In genomic region chr4:2962614-2963184, GRCh38 we compare ENCODE assay signal across 2 cellular contexts.
TF ChIP-seq lines count a peak whose summit lies in the region.

No MANE protein-coding gene starts in this region.

TF ChIP-seq in SK-N-SH treated with all-trans-retinoic acid at 6 μM for 48 hours, 23 proteins besides CTCF, POLR2A, EP300 and RAD21 (continued from another document):
- TF ChIP-seq, protein P1, sequence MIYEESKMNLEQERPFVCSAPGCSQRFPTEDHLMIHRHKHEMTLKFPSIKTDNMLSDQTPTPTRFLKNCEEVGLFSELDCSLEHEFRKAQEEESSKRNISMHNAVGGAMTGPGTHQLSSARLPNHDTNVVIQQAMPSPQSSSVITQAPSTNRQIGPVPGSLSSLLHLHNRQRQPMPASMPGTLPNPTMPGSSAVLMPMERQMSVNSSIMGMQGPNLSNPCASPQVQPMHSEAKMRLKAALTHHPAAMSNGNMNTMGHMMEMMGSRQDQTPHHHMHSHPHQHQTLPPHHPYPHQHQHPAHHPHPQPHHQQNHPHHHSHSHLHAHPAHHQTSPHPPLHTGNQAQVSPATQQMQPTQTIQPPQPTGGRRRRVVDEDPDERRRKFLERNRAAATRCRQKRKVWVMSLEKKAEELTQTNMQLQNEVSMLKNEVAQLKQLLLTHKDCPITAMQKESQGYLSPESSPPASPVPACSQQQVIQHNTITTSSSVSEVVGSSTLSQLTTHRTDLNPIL (CRISPR knock-in tag; IDR thresholded peaks at IDR 0.05; ENCODE audit: low read depth): no peak
- TF ChIP-seq ARNTL (CRISPR knock-in tag; IDR thresholded peaks at IDR 0.05; ENCODE audit: borderline replicate concordance, low read depth) (no peak), ZNF70 (CRISPR knock-in tag; IDR thresholded peaks at IDR 0.05) (no peak), ZNF8 (CRISPR knock-in tag; IDR thresholded peaks at IDR 0.05) (no peak), TOX (CRISPR knock-in tag; IDR thresholded peaks at IDR 0.05; ENCODE audit: borderline replicate concordance) (no peak)
TF ChIP-seq in SK-N-SH treated with all-trans-retinoic acid at 6 μM for 48 hours: peak in this region for 0.

TF ChIP-seq in H1, 55 proteins besides CTCF, POLR2A, EP300 and RAD21 (continued from another document):
- TF ChIP-seq, protein P2, sequence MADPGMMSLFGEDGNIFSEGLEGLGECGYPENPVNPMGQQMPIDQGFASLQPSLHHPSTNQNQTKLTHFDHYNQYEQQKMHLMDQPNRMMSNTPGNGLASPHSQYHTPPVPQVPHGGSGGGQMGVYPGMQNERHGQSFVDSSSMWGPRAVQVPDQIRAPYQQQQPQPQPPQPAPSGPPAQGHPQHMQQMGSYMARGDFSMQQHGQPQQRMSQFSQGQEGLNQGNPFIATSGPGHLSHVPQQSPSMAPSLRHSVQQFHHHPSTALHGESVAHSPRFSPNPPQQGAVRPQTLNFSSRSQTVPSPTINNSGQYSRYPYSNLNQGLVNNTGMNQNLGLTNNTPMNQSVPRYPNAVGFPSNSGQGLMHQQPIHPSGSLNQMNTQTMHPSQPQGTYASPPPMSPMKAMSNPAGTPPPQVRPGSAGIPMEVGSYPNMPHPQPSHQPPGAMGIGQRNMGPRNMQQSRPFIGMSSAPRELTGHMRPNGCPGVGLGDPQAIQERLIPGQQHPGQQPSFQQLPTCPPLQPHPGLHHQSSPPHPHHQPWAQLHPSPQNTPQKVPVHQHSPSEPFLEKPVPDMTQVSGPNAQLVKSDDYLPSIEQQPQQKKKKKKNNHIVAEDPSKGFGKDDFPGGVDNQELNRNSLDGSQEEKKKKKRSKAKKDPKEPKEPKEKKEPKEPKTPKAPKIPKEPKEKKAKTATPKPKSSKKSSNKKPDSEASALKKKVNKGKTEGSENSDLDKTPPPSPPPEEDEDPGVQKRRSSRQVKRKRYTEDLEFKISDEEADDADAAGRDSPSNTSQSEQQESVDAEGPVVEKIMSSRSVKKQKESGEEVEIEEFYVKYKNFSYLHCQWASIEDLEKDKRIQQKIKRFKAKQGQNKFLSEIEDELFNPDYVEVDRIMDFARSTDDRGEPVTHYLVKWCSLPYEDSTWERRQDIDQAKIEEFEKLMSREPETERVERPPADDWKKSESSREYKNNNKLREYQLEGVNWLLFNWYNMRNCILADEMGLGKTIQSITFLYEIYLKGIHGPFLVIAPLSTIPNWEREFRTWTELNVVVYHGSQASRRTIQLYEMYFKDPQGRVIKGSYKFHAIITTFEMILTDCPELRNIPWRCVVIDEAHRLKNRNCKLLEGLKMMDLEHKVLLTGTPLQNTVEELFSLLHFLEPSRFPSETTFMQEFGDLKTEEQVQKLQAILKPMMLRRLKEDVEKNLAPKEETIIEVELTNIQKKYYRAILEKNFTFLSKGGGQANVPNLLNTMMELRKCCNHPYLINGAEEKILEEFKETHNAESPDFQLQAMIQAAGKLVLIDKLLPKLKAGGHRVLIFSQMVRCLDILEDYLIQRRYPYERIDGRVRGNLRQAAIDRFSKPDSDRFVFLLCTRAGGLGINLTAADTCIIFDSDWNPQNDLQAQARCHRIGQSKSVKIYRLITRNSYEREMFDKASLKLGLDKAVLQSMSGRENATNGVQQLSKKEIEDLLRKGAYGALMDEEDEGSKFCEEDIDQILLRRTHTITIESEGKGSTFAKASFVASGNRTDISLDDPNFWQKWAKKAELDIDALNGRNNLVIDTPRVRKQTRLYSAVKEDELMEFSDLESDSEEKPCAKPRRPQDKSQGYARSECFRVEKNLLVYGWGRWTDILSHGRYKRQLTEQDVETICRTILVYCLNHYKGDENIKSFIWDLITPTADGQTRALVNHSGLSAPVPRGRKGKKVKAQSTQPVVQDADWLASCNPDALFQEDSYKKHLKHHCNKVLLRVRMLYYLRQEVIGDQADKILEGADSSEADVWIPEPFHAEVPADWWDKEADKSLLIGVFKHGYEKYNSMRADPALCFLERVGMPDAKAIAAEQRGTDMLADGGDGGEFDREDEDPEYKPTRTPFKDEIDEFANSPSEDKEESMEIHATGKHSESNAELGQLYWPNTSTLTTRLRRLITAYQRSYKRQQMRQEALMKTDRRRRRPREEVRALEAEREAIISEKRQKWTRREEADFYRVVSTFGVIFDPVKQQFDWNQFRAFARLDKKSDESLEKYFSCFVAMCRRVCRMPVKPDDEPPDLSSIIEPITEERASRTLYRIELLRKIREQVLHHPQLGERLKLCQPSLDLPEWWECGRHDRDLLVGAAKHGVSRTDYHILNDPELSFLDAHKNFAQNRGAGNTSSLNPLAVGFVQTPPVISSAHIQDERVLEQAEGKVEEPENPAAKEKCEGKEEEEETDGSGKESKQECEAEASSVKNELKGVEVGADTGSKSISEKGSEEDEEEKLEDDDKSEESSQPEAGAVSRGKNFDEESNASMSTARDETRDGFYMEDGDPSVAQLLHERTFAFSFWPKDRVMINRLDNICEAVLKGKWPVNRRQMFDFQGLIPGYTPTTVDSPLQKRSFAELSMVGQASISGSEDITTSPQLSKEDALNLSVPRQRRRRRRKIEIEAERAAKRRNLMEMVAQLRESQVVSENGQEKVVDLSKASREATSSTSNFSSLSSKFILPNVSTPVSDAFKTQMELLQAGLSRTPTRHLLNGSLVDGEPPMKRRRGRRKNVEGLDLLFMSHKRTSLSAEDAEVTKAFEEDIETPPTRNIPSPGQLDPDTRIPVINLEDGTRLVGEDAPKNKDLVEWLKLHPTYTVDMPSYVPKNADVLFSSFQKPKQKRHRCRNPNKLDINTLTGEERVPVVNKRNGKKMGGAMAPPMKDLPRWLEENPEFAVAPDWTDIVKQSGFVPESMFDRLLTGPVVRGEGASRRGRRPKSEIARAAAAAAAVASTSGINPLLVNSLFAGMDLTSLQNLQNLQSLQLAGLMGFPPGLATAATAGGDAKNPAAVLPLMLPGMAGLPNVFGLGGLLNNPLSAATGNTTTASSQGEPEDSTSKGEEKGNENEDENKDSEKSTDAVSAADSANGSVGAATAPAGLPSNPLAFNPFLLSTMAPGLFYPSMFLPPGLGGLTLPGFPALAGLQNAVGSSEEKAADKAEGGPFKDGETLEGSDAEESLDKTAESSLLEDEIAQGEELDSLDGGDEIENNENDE (IDR thresholded peaks at IDR 0.05; ENCODE audit: insufficient replicate concordance, low read length): no peak
- TF ChIP-seq MAFK (IDR thresholded peaks at IDR 0.05; ENCODE audit: low read depth, low read length) (no peak), ATF2 (IDR thresholded peaks at IDR 0.05; ENCODE audit: low read length) (no peak), MAX (IDR thresholded peaks at IDR 0.05) (no peak), GABPA (IDR thresholded peaks at IDR 0.05; ENCODE audit: borderline replicate concordance, insufficient read depth, low read length) (no peak), SIX5 (IDR thresholded peaks at IDR 0.05; ENCODE audit: low read depth, low read length) (no peak), CHD2 (IDR thresholded peaks at IDR 0.05; ENCODE audit: low read length) (no peak), EGR1 (IDR thresholded peaks at IDR 0.05; ENCODE audit: borderline replicate concordance, low read depth, low read length) (no peak), TAF1 (IDR thresholded peaks at IDR 0.05; ENCODE audit: low read depth, low read length) (0 out of 2 replicates have a peak, but pooled peaks have one; percentile 10), RNF2 (IDR thresholded peaks at IDR 0.05; ENCODE audit: borderline replicate concordance, low read depth, low read length, missing control alignments, poor library complexity, severe bottlenecking) (peak; percentile 69), EZH2 (IDR thresholded peaks at IDR 0.05; ENCODE audit: low read depth, low read length, severe bottlenecking) (no peak), JUND (IDR thresholded peaks at IDR 0.05; ENCODE audit: low read length) (no peak), CREB1 (IDR thresholded peaks at IDR 0.05) (peak; percentile 73), RFX5 (IDR thresholded peaks at IDR 0.05; ENCODE audit: borderline replicate concordance, low read depth, low read length) (no peak), SP4 (IDR thresholded peaks at IDR 0.05; ENCODE audit: low read length) (no peak), SIN3A (conservative IDR thresholded peaks at IDR 0.05 in 1 of 2, IDR thresholded peaks at IDR 0.05 in 1 of 2; ENCODE audit: low read depth in 1 of 2, low read length in 2 of 2) (no peak), TBP (IDR thresholded peaks at IDR 0.05; ENCODE audit: low read depth, low read length) (peak; percentile 22; the same call in 1 of the 2 replicates), HDAC2 (IDR thresholded peaks at IDR 0.05; ENCODE audit: borderline replicate concordance in 1 of 2, low read depth in 2 of 2, low read length in 2 of 2) (0 out of 4 replicates have a peak, but pooled peaks of 1 of the 2 experiments have one; percentile 13), POLR2AphosphoS5 (IDR thresholded peaks at IDR 0.05; ENCODE audit: low read depth, low read length) (peak; percentile 61; the same call in 1 of the 2 replicates), E2F6 (IDR thresholded peaks at IDR 0.05) (no peak), CTBP2 (IDR thresholded peaks at IDR 0.05; ENCODE audit: borderline replicate concordance, insufficient read depth, insufficient read length, low read length) (no peak), SRF (IDR thresholded peaks at IDR 0.05; ENCODE audit: low read depth, low read length) (no peak), CEBPB (IDR thresholded peaks at IDR 0.05; ENCODE audit: low read depth, low read length) (no peak), PHF8 (conservative IDR thresholded peaks at IDR 0.05; ENCODE audit: low read depth, low read length) (no peak; the same call in 1 of the 2 replicates), TEAD4 (IDR thresholded peaks at IDR 0.05; ENCODE audit: low read depth, low read length) (no peak)
- TF ChIP-seq, protein P3, sequence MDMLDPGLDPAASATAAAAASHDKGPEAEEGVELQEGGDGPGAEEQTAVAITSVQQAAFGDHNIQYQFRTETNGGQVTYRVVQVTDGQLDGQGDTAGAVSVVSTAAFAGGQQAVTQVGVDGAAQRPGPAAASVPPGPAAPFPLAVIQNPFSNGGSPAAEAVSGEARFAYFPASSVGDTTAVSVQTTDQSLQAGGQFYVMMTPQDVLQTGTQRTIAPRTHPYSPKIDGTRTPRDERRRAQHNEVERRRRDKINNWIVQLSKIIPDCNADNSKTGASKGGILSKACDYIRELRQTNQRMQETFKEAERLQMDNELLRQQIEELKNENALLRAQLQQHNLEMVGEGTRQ (IDR thresholded peaks at IDR 0.05; ENCODE audit: low read length): no peak
TF ChIP-seq in H1: peak in this region for 6.
